In genomic region chr12:88805692-88806091, GRCh38 we compare ENCODE assay signal across 17 cellular contexts.
DNase-seq lines count a peak whose midpoint lies in the region; ATAC-seq, FAIRE-seq and TF ChIP-seq lines count a peak whose summit lies in the region.
"Had no signal": no experiment of that assay in that cellular context is flagged by ENCODE, and none has a peak within 500 bp of the region (broad histone marks: within the 10 kb centered on the region; RNA-seq: fewer than 3 reads in every experiment).

No MANE protein-coding gene starts in this region.

- intact Hi-C loops in esophagus squamous epithelium (cut with DNase I) = no loop called here

- no peak overlapping the region for H4K91ac ChIP-seq in H1 (replicated peaks; ENCODE audit: insufficient read length, low read length)

- H3K79me2 ChIP-seq in MM.1S (ENCODE audit: low read length) = no peaks in the 10 kb centered on the region
- H3K79me2 ChIP-seq in H1 (ENCODE audit: control insufficient read depth in 1 of 2, insufficient read depth in 2 of 2, low read length in 2 of 2) = no peaks in the 10 kb centered on the region

- H3K4me1 ChIP-seq in MM.1S (ENCODE audit: low read length) (peaks cover 45% of the 10 kb centered on the region), H1 (replicated peaks in 1 of 4; ENCODE audit: control insufficient read depth in 3 of 4, insufficient read depth in 4 of 4, low read length in 3 of 4) (no peaks in the 10 kb centered on the region), suprapubic skin (no peaks in the 10 kb centered on the region), esophagus squamous epithelium (no peaks in the 10 kb centered on the region)

- H3K27ac ChIP-seq in MM.1S (ENCODE audit: low read length) (no peak overlapping the region; the same call in 1 of the 2 replicates), H1 (ENCODE audit: low read depth, low read length) (no peak overlapping the region), suprapubic skin (peak overlapping the region; percentile 75), esophagus squamous epithelium (peak overlapping the region in 2 of 4 donors; percentile 3 to 13)
- H3K27ac ChIP-seq: 22Rv1, VCaP had no signal

- H3K4me2 ChIP-seq in MM.1S (ENCODE audit: low read depth, low read length) (peak overlapping the region; percentile 16), H1 (ENCODE audit: insufficient read depth in 1 of 2, low read depth in 2 of 2, low read length in 2 of 2) (no peak overlapping the region)

- CTCF ChIA-PET in H1 (lab: Charles Lee; ENCODE audit: partially characterized antibody) = interaction anchor here (0.7 to 1.1 kb wide), 3 partner anchors 11 to 632 kb away, joined by 3 to 4 read pairs (median 4); no protein-coding TSS in a partner anchor

- H3K79me1 ChIP-seq in H1 (ENCODE audit: low read depth, low read length) = no peaks in the 10 kb centered on the region

- H3K9me3 ChIP-seq in MM.1S (replicated peaks; ENCODE audit: insufficient read depth, low read length) = no peaks in the 10 kb centered on the region
- no peaks in the 10 kb centered on the region for H3K9me3 ChIP-seq in H1 (ENCODE audit: insufficient read depth in 2 of 2, low read depth in 1 of 2, low read length in 1 of 2)
- no peaks in the 10 kb centered on the region for H3K9me3 ChIP-seq in suprapubic skin
- no peaks in the 10 kb centered on the region for H3K9me3 ChIP-seq in esophagus squamous epithelium

- peak overlapping the region; percentile 19; the same call in 1 of the 2 replicates for H2AFZ ChIP-seq in MM.1S (ENCODE audit: low read length)
- peak overlapping the region; percentile 84 for H2AFZ ChIP-seq in H1 (ENCODE audit: low read length)

- H3K4me1 Mint-ChIP-seq in activated T-cell treated with anti-CD3 and anti-CD28 coated beads, Interleukin-2, amount 50 U/mL, for 24 hours (ENCODE audit: low read depth) = no peaks in the 10 kb centered on the region

- no peak overlapping the region for H3K4me3 Mint-ChIP-seq in activated T-cell treated with anti-CD3 and anti-CD28 coated beads, Interleukin-2, amount 50 U/mL, for 24 hours

- peaks cover 3% of the 10 kb centered on the region for H3K9me3 Mint-ChIP-seq in activated T-cell treated with anti-CD3 and anti-CD28 coated beads, Interleukin-2, amount 50 U/mL, for 24 hours

- no peaks in the 10 kb centered on the region for H3K36me3 ChIP-seq in MM.1S (replicated peaks; ENCODE audit: insufficient read depth, low read length)
- H3K36me3 ChIP-seq in H1 (ENCODE audit: control insufficient read depth in 2 of 4, insufficient read depth in 4 of 4, low read length in 3 of 4) = no peaks in the 10 kb centered on the region
- H3K36me3 ChIP-seq in suprapubic skin = no peaks in the 10 kb centered on the region
- H3K36me3 ChIP-seq in esophagus squamous epithelium = no peaks in the 10 kb centered on the region

- H2BK120ac ChIP-seq in H1 (replicated peaks; ENCODE audit: low read depth, low read length) = no peak overlapping the region

- POLR2A ChIA-PET in H1 (lab: Charles Lee; ENCODE audit: partially characterized antibody) = no interaction called here

- no peak overlapping the region for H2AK5ac ChIP-seq in H1 (ENCODE audit: low read depth, low read length)

- no peak overlapping the region for H3K56ac ChIP-seq in H1 (replicated peaks; ENCODE audit: insufficient read length, low read depth, low read length)

- H3K4me3 ChIP-seq in MM.1S (ENCODE audit: low read length) (no peak overlapping the region), H1 (ENCODE audit: extremely low read depth in 1 of 4, insufficient read depth in 2 of 4, low read depth in 3 of 4, low read length in 4 of 4) (no peak overlapping the region), suprapubic skin (no peak overlapping the region), esophagus squamous epithelium (no peak overlapping the region)

- H3K9ac ChIP-seq in MM.1S (ENCODE audit: low read length) (no peak overlapping the region), H1 (replicated peaks in 1 of 4; ENCODE audit: extremely low read depth in 1 of 4, low read depth in 3 of 4, low read length in 3 of 4) (no peak overlapping the region)

- H3K14ac ChIP-seq in H1 (ENCODE audit: insufficient read length) = no peak overlapping the region

- H2BK5ac ChIP-seq in H1 (ENCODE audit: low read depth, low read length) = no peak overlapping the region

- no peak for ATAC-seq in GM21515 (IDR thresholded peaks at IDR 0.05; ENCODE audit: unreplicated experiment)
- ATAC-seq: left lobe of liver had no signal

- no peaks in the 10 kb centered on the region for H3K9me2 ChIP-seq in MM.1S (replicated peaks; ENCODE audit: insufficient read depth, low read length)

- H3K23ac ChIP-seq in H1 (ENCODE audit: insufficient read length) = no peak overlapping the region

- H4K8ac ChIP-seq in H1 (ENCODE audit: extremely low read depth, insufficient read depth, low read length) = no peak overlapping the region

- no peaks in the 10 kb centered on the region for H3K27me3 Mint-ChIP-seq in activated T-cell treated with anti-CD3 and anti-CD28 coated beads, Interleukin-2, amount 50 U/mL, for 24 hours

- no peak overlapping the region for H3K27ac Mint-ChIP-seq in activated T-cell treated with anti-CD3 and anti-CD28 coated beads, Interleukin-2, amount 50 U/mL, for 24 hours

- H3K23me2 ChIP-seq in H1 (ENCODE audit: low read depth, low read length) = no peaks in the 10 kb centered on the region

- 100% methylated on average over 1 of the region's 1 CpG; no CpG with 5 or more reads in 1 of the 2 experiments for WGBS in H1 (ENCODE audit: extremely low coverage in 1 of 2, insufficient coverage in 1 of 2, insufficient read length in 1 of 2, insufficient replicate concordance in 2 of 2, low coverage in 1 of 2, low lambda C conversion rate in 2 of 2, missing lambda C conversion rate in 1 of 2), 2 experiments
- 39% methylated on average over 1 of the region's 1 CpG for WGBS in suprapubic skin
- WGBS in esophagus squamous epithelium, 2 donors = 12 to 25% methylated on average over 1 of the region's 1 CpG

- TF ChIP-seq CTCF in MM.1S (IDR thresholded peaks at IDR 0.05; ENCODE audit: low read length) = no peak
- TF ChIP-seq CTCF in H1 (IDR thresholded peaks at IDR 0.05; ENCODE audit: control extremely low read depth in 1 of 3, insufficient read depth in 1 of 3, low read depth in 1 of 3, low read length in 3 of 3) = no peak
- TF ChIP-seq CTCF in suprapubic skin (IDR thresholded peaks at IDR 0.05) = no peak
- no peak for TF ChIP-seq CTCF in esophagus squamous epithelium (IDR thresholded peaks at IDR 0.05)

- 0 out of 2 replicates have a peak, but pooled peaks cover 8% of the 10 kb centered on the region for H3F3A ChIP-seq in MM.1S (ENCODE audit: insufficient read depth, low read length)

- no peak for TF ChIP-seq RAD21 in H1 (IDR thresholded peaks at IDR 0.05 in 1 of 2, conservative IDR thresholded peaks at IDR 0.05 in 1 of 2; ENCODE audit: low read depth in 2 of 2, low read length in 2 of 2)

- DNase-seq in DMS53 (lab: John Stamatoyannopoulos, UW) (peak; percentile 3), DMS53 treated with DMSO at 0.1 percent for 48 hours (lab: John Stamatoyannopoulos, UW; ENCODE audit: unreplicated experiment) (no peak), MM.1S (peak; percentile 61), H1 (ENCODE audit: low read depth in 1 of 2, low spot score in 2 of 2) (no peak), suprapubic skin (ENCODE audit: low spot score in 2 of 2) (no peak), esophagus squamous epithelium (lab: John Stamatoyannopoulos, UW) (no peak)
- no peak for DNase-seq in activated T-cell treated with anti-CD3 and anti-CD28 coated beads, Interleukin-2, amount 50 U/mL, for 24 hours
- DNase-seq: aorta, erythroblast, H7, NCI-H1436, OCI-M1 had no signal

- no peak overlapping the region for H3K18ac ChIP-seq in H1 (ENCODE audit: extremely low read depth, low read length)

- no peak for TF ChIP-seq POLR2A in H1 (IDR thresholded peaks at IDR 0.05; ENCODE audit: control extremely low read depth in 1 of 2, low read depth in 2 of 2, low read length in 2 of 2)
- no peak for TF ChIP-seq POLR2A in suprapubic skin (IDR thresholded peaks at IDR 0.05)
- TF ChIP-seq POLR2A in esophagus squamous epithelium (IDR thresholded peaks at IDR 0.05) = no peak

- no peak overlapping the region for H2BK15ac ChIP-seq in H1 (ENCODE audit: low read length)

- H3K27me3 ChIP-seq in MM.1S (replicated peaks; ENCODE audit: insufficient read depth, low read length) (no peaks in the 10 kb centered on the region), H1 (replicated peaks in 1 of 4; ENCODE audit: control insufficient read depth in 3 of 4, extremely low read depth in 1 of 4, insufficient read depth in 3 of 4, low read length in 3 of 4) (no peaks in the 10 kb centered on the region), suprapubic skin (no peaks in the 10 kb centered on the region), esophagus squamous epithelium (no peaks in the 10 kb centered on the region)

- H4K20me1 ChIP-seq in MM.1S (ENCODE audit: insufficient read depth, low read length) (no peaks in the 10 kb centered on the region), H1 (replicated peaks in 1 of 2; ENCODE audit: control insufficient read depth in 1 of 2, insufficient read depth in 2 of 2, low read length in 2 of 2) (no peaks in the 10 kb centered on the region)

- TF ChIP-seq EP300 in H1 (IDR thresholded peaks at IDR 0.05; ENCODE audit: borderline replicate concordance in 1 of 2, low read depth in 2 of 2, low read length in 2 of 2) (no peak), suprapubic skin (IDR thresholded peaks at IDR 0.05) (no peak)

- H3K4ac ChIP-seq in H1 (replicated peaks; ENCODE audit: insufficient read length, low read depth, low read length) = no peak overlapping the region

- no peak overlapping the region for H4K5ac ChIP-seq in H1 (ENCODE audit: insufficient read length, low read depth, low read length)

- H2BK20ac ChIP-seq in H1 (ENCODE audit: low read length) = no peak overlapping the region

- no peak overlapping the region for H2BK12ac ChIP-seq in H1 (ENCODE audit: low read depth, low read length)

- H3K36me3 Mint-ChIP-seq in activated T-cell treated with anti-CD3 and anti-CD28 coated beads, Interleukin-2, amount 50 U/mL, for 24 hours (ENCODE audit: low read depth) = no peaks in the 10 kb centered on the region

- FAIRE-seq in H1 (lab: Jason Lieb, UNC) = no peak
- FAIRE-seq: colon had no signal

TF ChIP-seq in H1, 55 proteins besides CTCF, POLR2A, EP300 and RAD21 (continues in another document):
- no peak for TF ChIP-seq FOSL1 (IDR thresholded peaks at IDR 0.05; ENCODE audit: insufficient read depth, low read depth, low read length)
- no peak for TF ChIP-seq CBX8 (IDR thresholded peaks at IDR 0.05; ENCODE audit: borderline replicate concordance, low read depth, low read length)
- TF ChIP-seq SP4 (IDR thresholded peaks at IDR 0.05; ENCODE audit: low read length) = no peak
- no peak for TF ChIP-seq HDAC2 (IDR thresholded peaks at IDR 0.05; ENCODE audit: borderline replicate concordance in 1 of 2, low read depth in 2 of 2, low read length in 2 of 2)
- TF ChIP-seq TCF12 (IDR thresholded peaks at IDR 0.05; ENCODE audit: low read depth, low read length) = no peak
- no peak for TF ChIP-seq GABPA (IDR thresholded peaks at IDR 0.05; ENCODE audit: borderline replicate concordance, insufficient read depth, low read length)
- TF ChIP-seq BRCA1 (IDR thresholded peaks at IDR 0.05; ENCODE audit: low read depth, low read length) = no peak
- no peak for TF ChIP-seq BACH1 (IDR thresholded peaks at IDR 0.05; ENCODE audit: low read length)
- no peak for TF ChIP-seq SAP30 (IDR thresholded peaks at IDR 0.05; ENCODE audit: insufficient read depth, insufficient replicate concordance, low read length)

Comparison
In these comparisons a context has a peak if more than half of its experiments do, and no peak if none do; other contexts are left out.
1. DNase-seq: peak in DMS53 (single experiment) and MM.1S (single experiment); none in DMS53 treated with DMSO at 0.1 percent for 48 hours (single experiment), H1 (0 of 2), suprapubic skin (0 of 2), esophagus squamous epithelium (single experiment) and activated T-cell treated with anti-CD3 and anti-CD28 coated beads, Interleukin-2, amount 50 U/mL, for 24 hours (single experiment).